ENCODE assay signal across 1 cellular context in genomic region chr14:50113381-50113811, GRCh38.
TF ChIP-seq lines count a peak whose summit lies in the region.

No MANE protein-coding gene starts in this region.

TF ChIP-seq in SK-N-SH, 30 proteins besides CTCF, POLR2A, EP300 and RAD21:
- no peak for TF ChIP-seq EZH2phosphoT487 (IDR thresholded peaks at IDR 0.05; ENCODE audit: borderline replicate concordance, low read depth)
- TF ChIP-seq RFX5 (IDR thresholded peaks at IDR 0.05; ENCODE audit: low read length): no peak
- no peak for TF ChIP-seq NFIC (IDR thresholded peaks at IDR 0.05; ENCODE audit: borderline replicate concordance)
- no peak for TF ChIP-seq USF2 (IDR thresholded peaks at IDR 0.05; ENCODE audit: borderline replicate concordance, low read depth, low read length)
- no peak for TF ChIP-seq TAF1 (IDR thresholded peaks at IDR 0.05; ENCODE audit: borderline replicate concordance, low read depth, low read length)
- TF ChIP-seq RCOR1 (IDR thresholded peaks at IDR 0.05; ENCODE audit: low read length): no peak
- no peak for TF ChIP-seq ELF1 (IDR thresholded peaks at IDR 0.05)
- TF ChIP-seq TCF12 (IDR thresholded peaks at IDR 0.05): no peak
- TF ChIP-seq JUND (IDR thresholded peaks at IDR 0.05): no peak
- TF ChIP-seq TEAD4 (IDR thresholded peaks at IDR 0.05; ENCODE audit: borderline replicate concordance, insufficient read depth): no peak
TF ChIP-seq in SK-N-SH: peak in this region for 0.
